Comparison of ENCODE assay signal across 1 cellular context in the genomic region with DNA sequence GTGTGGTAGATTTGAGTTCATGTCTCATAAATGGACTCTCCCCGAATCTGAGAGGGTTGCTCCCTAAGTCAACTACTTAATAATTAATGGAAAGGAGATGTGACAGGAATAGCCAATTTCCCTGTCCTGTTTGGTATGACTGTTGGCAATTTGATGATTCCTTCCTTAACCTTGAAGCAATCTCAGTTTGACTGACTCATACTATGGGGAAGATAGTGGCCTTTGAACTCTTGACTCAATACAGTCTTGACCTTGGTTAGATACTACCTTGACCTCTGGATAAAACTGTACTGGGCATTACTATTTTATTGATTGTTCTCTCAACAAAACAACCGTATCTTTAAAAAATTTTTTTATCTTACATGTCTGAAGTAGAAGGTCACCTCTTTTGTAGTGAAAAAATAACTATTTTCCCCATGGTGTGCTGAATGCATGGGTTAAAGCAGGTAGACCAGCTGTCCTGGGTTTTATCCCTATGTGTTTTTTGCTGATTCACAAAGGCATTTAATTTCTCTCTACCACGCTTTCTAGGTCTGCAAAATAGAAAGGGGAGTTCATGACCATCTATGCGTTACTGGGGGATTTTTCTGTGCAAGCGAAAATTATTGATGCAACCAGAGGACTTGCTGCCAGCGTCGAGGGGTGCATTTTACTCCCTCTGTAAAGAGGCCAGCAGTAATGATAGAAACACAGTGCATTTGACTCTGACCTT.
TF ChIP-seq lines count a peak whose summit lies in the region.

No MANE protein-coding gene starts in this region.

TF ChIP-seq in GM12878, 131 proteins besides CTCF, POLR2A, EP300 and RAD21 (continued from another document and continues in another):
- peak; percentile 57; the same call in 1 of the 2 replicates for TF ChIP-seq DPF2 (IDR thresholded peaks at IDR 0.05)
- TF ChIP-seq BACH1 (IDR thresholded peaks at IDR 0.05; ENCODE audit: borderline replicate concordance): peak; percentile 50; the same call in 1 of the 2 replicates
- no peak for TF ChIP-seq EGR1 (IDR thresholded peaks at IDR 0.05; ENCODE audit: borderline replicate concordance in 1 of 2, low read depth in 2 of 2, low read length in 2 of 2)
- peak; percentile 75 to 85 for TF ChIP-seq IKZF2 (IDR thresholded peaks at IDR 0.05)
- no peak for TF ChIP-seq NFYA (IDR thresholded peaks at IDR 0.05; ENCODE audit: borderline replicate concordance, low read depth, low read length)
- TF ChIP-seq, protein P1, sequence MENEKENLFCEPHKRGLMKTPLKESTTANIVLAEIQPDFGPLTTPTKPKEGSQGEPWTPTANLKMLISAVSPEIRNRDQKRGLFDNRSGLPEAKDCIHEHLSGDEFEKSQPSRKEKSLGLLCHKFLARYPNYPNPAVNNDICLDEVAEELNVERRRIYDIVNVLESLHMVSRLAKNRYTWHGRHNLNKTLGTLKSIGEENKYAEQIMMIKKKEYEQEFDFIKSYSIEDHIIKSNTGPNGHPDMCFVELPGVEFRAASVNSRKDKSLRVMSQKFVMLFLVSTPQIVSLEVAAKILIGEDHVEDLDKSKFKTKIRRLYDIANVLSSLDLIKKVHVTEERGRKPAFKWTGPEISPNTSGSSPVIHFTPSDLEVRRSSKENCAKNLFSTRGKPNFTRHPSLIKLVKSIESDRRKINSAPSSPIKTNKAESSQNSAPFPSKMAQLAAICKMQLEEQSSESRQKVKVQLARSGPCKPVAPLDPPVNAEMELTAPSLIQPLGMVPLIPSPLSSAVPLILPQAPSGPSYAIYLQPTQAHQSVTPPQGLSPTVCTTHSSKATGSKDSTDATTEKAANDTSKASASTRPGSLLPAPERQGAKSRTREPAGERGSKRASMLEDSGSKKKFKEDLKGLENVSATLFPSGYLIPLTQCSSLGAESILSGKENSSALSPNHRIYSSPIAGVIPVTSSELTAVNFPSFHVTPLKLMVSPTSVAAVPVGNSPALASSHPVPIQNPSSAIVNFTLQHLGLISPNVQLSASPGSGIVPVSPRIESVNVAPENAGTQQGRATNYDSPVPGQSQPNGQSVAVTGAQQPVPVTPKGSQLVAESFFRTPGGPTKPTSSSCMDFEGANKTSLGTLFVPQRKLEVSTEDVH (IDR thresholded peaks at IDR 0.05; ENCODE audit: low read depth, partially characterized antibody): no peak
- TF ChIP-seq CEBPZ (IDR thresholded peaks at IDR 0.05; ENCODE audit: low read depth, low read length): no peak
- no peak for TF ChIP-seq PRDM15 (CRISPR knock-in tag; IDR thresholded peaks at IDR 0.05)
- TF ChIP-seq EED (IDR thresholded peaks at IDR 0.05; ENCODE audit: low read depth): 0 out of 2 replicates have a peak, but pooled peaks have one; percentile 25
- TF ChIP-seq JUND (IDR thresholded peaks at IDR 0.05; ENCODE audit: low read depth, low read length): no peak
- peak; percentile 66 for TF ChIP-seq NFIC (IDR thresholded peaks at IDR 0.05; ENCODE audit: low read depth, low read length)
- no peak for TF ChIP-seq NFXL1 (IDR thresholded peaks at IDR 0.05; ENCODE audit: borderline replicate concordance)
- peak; percentile 58 for TF ChIP-seq JUNB (IDR thresholded peaks at IDR 0.05)
- no peak for TF ChIP-seq ATF7 (IDR thresholded peaks at IDR 0.05; ENCODE audit: low read depth)
- TF ChIP-seq ESRRA (IDR thresholded peaks at IDR 0.05; ENCODE audit: low read length): no peak; the same call in 1 of the 2 replicates
- TF ChIP-seq MYC (IDR thresholded peaks at IDR 0.05; ENCODE audit: insufficient read depth, insufficient read length, insufficient replicate concordance, low read length, severe bottlenecking): no peak
- no peak for TF ChIP-seq KAT2A (conservative IDR thresholded peaks at IDR 0.05; ENCODE audit: control insufficient read depth, low read depth, low read length)
- TF ChIP-seq ZNF687 (IDR thresholded peaks at IDR 0.05): peak; percentile 74
- peak in 1 of 2 experiments; percentile 32; a peak in 2 of 4 replicates for TF ChIP-seq ETV6 (conservative IDR thresholded peaks at IDR 0.05 in 1 of 2, IDR thresholded peaks at IDR 0.05 in 1 of 2; ENCODE audit: borderline replicate concordance in 1 of 2, low read depth in 1 of 2)
- TF ChIP-seq IRF3 (IDR thresholded peaks at IDR 0.05): no peak
- no peak for TF ChIP-seq CHD1 (IDR thresholded peaks at IDR 0.05; ENCODE audit: low read depth, low read length)
- TF ChIP-seq, protein P2, sequence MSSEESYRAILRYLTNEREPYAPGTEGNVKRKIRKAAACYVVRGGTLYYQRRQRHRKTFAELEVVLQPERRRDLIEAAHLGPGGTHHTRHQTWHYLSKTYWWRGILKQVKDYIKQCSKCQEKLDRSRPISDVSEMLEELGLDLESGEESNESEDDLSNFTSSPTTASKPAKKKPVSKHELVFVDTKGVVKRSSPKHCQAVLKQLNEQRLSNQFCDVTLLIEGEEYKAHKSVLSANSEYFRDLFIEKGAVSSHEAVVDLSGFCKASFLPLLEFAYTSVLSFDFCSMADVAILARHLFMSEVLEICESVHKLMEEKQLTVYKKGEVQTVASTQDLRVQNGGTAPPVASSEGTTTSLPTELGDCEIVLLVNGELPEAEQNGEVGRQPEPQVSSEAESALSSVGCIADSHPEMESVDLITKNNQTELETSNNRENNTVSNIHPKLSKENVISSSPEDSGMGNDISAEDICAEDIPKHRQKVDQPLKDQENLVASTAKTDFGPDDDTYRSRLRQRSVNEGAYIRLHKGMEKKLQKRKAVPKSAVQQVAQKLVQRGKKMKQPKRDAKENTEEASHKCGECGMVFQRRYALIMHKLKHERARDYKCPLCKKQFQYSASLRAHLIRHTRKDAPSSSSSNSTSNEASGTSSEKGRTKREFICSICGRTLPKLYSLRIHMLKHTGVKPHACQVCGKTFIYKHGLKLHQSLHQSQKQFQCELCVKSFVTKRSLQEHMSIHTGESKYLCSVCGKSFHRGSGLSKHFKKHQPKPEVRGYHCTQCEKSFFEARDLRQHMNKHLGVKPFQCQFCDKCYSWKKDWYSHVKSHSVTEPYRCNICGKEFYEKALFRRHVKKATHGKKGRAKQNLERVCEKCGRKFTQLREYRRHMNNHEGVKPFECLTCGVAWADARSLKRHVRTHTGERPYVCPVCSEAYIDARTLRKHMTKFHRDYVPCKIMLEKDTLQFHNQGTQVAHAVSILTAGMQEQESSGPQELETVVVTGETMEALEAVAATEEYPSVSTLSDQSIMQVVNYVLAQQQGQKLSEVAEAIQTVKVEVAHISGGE (CRISPR knock-in tag; IDR thresholded peaks at IDR 0.05): no peak
- TF ChIP-seq, protein P3, sequence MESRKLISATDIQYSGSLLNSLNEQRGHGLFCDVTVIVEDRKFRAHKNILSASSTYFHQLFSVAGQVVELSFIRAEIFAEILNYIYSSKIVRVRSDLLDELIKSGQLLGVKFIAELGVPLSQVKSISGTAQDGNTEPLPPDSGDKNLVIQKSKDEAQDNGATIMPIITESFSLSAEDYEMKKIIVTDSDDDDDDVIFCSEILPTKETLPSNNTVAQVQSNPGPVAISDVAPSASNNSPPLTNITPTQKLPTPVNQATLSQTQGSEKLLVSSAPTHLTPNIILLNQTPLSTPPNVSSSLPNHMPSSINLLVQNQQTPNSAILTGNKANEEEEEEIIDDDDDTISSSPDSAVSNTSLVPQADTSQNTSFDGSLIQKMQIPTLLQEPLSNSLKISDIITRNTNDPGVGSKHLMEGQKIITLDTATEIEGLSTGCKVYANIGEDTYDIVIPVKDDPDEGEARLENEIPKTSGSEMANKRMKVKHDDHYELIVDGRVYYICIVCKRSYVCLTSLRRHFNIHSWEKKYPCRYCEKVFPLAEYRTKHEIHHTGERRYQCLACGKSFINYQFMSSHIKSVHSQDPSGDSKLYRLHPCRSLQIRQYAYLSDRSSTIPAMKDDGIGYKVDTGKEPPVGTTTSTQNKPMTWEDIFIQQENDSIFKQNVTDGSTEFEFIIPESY (IDR thresholded peaks at IDR 0.05): no peak
